ENCODE assay signal across 2 cellular contexts in the genomic region with DNA sequence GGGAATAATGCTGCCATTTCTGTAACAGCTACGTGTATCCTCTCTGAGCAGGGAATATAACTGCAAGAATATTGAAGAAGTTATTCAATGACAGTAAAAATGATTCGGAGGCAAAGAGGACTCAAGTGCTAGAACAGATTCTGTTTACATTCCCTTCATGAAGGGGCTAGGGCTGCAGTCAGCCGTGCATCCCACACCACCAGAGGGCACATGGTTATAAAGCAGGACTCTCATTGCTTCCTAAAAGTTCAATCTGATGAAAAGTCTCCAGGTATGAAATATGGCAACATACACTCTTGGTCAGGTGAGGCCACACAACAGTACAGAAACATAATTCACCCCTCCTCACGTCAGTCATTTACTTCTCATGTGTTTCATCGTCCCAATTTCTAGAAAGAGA.
TF ChIP-seq lines count a peak whose summit lies in the region.

No MANE protein-coding gene starts in this region.

TF ChIP-seq in IMR-90, 13 proteins besides CTCF, POLR2A, EP300 and RAD21:
- TF ChIP-seq RFX5 (IDR thresholded peaks at IDR 0.05; ENCODE audit: low read depth, low read length) (no peak), SMC3 (IDR thresholded peaks at IDR 0.05; ENCODE audit: low read depth, low read length) (peak; percentile 59; the same call in 1 of the 2 replicates), CEBPB (IDR thresholded peaks at IDR 0.05; ENCODE audit: low read depth, low read length) (no peak)

TF ChIP-seq in K562, 482 proteins besides CTCF, POLR2A, EP300 and RAD21:
- TF ChIP-seq FOXK1 (CRISPR knock-in tag; IDR thresholded peaks at IDR 0.05; ENCODE audit: borderline replicate concordance) (no peak), ZNF197 (CRISPR knock-in tag; IDR thresholded peaks at IDR 0.05; ENCODE audit: low read depth) (no peak), CTBP1 (IDR thresholded peaks at IDR 0.05; ENCODE audit: borderline replicate concordance) (no peak), TSC22D4 (tag; IDR thresholded peaks at IDR 0.05) (no peak), ZNF274 (IDR thresholded peaks at IDR 0.05; ENCODE audit: borderline replicate concordance, low read depth, low read length) (no peak)
- TF ChIP-seq, protein P1, sequence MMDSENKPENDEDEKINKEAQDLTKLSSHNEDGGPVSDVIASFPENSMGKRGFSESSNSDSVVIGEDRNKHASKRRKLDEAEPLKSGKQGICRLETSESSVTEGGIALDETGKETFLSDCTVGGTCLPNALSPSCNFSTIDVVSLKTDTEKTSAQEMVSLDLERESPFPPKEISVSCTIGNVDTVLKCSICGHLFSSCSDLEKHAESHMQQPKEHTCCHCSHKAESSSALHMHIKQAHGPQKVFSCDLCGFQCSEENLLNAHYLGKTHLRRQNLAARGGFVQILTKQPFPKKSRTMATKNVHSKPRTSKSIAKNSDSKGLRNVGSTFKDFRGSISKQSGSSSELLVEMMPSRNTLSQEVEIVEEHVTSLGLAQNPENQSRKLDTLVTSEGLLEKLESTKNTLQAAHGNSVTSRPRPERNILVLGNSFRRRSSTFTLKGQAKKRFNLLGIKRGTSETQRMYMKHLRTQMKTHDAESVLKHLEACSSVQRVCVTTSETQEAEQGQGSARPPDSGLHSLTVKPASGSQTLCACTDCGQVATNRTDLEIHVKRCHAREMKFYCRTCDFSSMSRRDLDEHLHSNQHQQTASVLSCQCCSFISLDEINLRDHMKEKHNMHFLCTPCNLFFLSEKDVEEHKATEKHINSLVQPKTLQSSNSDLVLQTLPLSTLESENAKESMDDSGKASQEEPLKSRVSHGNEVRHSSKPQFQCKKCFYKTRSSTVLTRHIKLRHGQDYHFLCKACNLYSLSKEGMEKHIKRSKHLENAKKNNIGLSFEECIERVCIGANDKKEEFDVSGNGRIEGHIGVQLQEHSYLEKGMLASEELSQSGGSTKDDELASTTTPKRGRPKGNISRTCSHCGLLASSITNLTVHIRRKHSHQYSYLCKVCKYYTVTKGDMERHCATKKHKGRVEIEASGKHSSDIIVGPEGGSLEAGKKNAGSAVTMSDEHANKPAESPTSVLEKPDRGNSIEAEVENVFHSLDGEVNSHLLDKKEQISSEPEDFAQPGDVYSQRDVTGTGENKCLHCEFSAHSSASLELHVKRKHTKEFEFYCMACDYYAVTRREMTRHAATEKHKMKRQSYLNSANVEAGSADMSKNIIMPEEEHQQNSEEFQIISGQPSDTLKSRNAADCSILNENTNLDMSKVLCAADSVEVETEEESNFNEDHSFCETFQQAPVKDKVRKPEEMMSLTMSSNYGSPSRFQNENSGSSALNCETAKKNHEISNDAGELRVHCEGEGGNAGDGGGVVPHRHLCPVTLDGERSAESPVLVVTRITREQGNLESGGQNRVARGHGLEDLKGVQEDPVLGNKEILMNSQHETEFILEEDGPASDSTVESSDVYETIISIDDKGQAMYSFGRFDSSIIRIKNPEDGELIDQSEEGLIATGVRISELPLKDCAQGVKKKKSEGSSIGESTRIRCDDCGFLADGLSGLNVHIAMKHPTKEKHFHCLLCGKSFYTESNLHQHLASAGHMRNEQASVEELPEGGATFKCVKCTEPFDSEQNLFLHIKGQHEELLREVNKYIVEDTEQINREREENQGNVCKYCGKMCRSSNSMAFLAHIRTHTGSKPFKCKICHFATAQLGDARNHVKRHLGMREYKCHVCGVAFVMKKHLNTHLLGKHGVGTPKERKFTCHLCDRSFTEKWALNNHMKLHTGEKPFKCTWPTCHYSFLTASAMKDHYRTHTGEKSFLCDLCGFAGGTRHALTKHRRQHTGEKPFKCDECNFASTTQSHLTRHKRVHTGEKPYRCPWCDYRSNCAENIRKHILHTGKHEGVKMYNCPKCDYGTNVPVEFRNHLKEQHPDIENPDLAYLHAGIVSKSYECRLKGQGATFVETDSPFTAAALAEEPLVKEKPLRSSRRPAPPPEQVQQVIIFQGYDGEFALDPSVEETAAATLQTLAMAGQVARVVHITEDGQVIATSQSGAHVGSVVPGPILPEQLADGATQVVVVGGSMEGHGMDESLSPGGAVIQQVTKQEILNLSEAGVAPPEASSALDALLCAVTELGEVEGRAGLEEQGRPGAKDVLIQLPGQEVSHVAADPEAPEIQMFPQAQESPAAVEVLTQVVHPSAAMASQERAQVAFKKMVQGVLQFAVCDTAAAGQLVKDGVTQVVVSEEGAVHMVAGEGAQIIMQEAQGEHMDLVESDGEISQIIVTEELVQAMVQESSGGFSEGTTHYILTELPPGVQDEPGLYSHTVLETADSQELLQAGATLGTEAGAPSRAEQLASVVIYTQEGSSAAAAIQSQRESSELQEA (IDR thresholded peaks at IDR 0.05; ENCODE audit: low read depth): no peak
